In genomic region chr17:4978720-4979119, GRCh38 we compare ENCODE assay signal across 18 cellular contexts. TPM values are rescaled to one million over a fixed set of nuclear protein-coding genes. Genes with fewer than 3 reads are reported as not detected.
DNase-seq lines count a peak whose midpoint lies in the region; ATAC-seq and TF ChIP-seq lines count a peak whose summit lies in the region.
"Had no signal": no experiment of that assay in that cellular context is flagged by ENCODE, and none has a peak within 500 bp of the region (broad histone marks: within the 10 kb centered on the region; RNA-seq: fewer than 3 reads in every experiment).

No MANE protein-coding gene starts in this region.

- H3K79me2 ChIP-seq in OCI-LY1 (ENCODE audit: insufficient read depth, low read length): no peaks in the 10 kb centered on the region

- no peaks in the 10 kb centered on the region for H4K20me1 ChIP-seq in OCI-LY1 (ENCODE audit: insufficient read depth, low read length)

- H3K27ac Mint-ChIP-seq in IgD-negative memory B cell: peak overlapping the region; percentile 7 to 76 (median 57)
- H3K27ac Mint-ChIP-seq in stimulated activated memory B cell treated with anti-CD40 and anti-IgM and Interleukin-4, amounts not matched to agents 10 μg/mL and 1 μg/mL and 100 μg/mL, for 72 hours: peak overlapping the region; percentile 77
- H3K27ac Mint-ChIP-seq in nephron progenitor cell: no peak overlapping the region

- H3K4me3 Mint-ChIP-seq in IgD-negative memory B cell: peak overlapping the region in 3 of 4 donors; percentile 5 to 71 (median 71)
- no peak overlapping the region for H3K4me3 Mint-ChIP-seq in stimulated activated memory B cell treated with anti-CD40 and anti-IgM and Interleukin-4, amounts not matched to agents 10 μg/mL and 1 μg/mL and 100 μg/mL, for 72 hours
- no peak overlapping the region for H3K4me3 Mint-ChIP-seq in nephron progenitor cell

- no peak overlapping the region for H3K4me2 ChIP-seq in OCI-LY1 (ENCODE audit: low read length)
- H3K4me2 ChIP-seq: SK-N-SH had no signal

- no peak overlapping the region for H3K4me3 ChIP-seq in OCI-LY1 (ENCODE audit: low read depth, low read length, poor library complexity, severe bottlenecking)
- H3K4me3 ChIP-seq in MG63: no peak overlapping the region
- H3K4me3 ChIP-seq: right atrium auricular region, thyroid gland had no signal

- H3K9me3 Mint-ChIP-seq in IgD-negative memory B cell (no peaks in the 10 kb centered on the region), nephron progenitor cell (no peaks in the 10 kb centered on the region)
- H3K9me3 Mint-ChIP-seq in stimulated activated memory B cell treated with anti-CD40 and anti-IgM and Interleukin-4, amounts not matched to agents 10 μg/mL and 1 μg/mL and 100 μg/mL, for 72 hours: no peaks in the 10 kb centered on the region

- TF ChIP-seq CTCF in OCI-LY1 (IDR thresholded peaks at IDR 0.05; ENCODE audit: low read length) (no peak), nephron progenitor cell (IDR thresholded peaks at IDR 0.05) (no peak)

- H3K36me3 Mint-ChIP-seq in IgD-negative memory B cell (peaks cover 8% of the 10 kb centered on the region), nephron progenitor cell (ENCODE audit: low read depth) (peaks cover 28% of the 10 kb centered on the region)
- H3K36me3 Mint-ChIP-seq in stimulated activated memory B cell treated with anti-CD40 and anti-IgM and Interleukin-4, amounts not matched to agents 10 μg/mL and 1 μg/mL and 100 μg/mL, for 72 hours: peaks cover 65% of the 10 kb centered on the region

- H3K9me2 ChIP-seq in OCI-LY1 (ENCODE audit: low read depth, low read length): no peaks in the 10 kb centered on the region
- H3K9me2 ChIP-seq: SK-N-SH had no signal

- H3K27me3 ChIP-seq in OCI-LY1 (ENCODE audit: insufficient read depth, low read length): no peaks in the 10 kb centered on the region
- H3K27me3 ChIP-seq in MG63: no peaks in the 10 kb centered on the region
- H3K27me3 ChIP-seq: right atrium auricular region, thyroid gland had no signal

- ATAC-seq in stimulated activated memory B cell treated with anti-CD40 and anti-IgM and Interleukin-4, amounts not matched to agents 10 μg/mL and 1 μg/mL and 100 μg/mL, for 72 hours: no peak
- ATAC-seq in HG03460 (IDR thresholded peaks at IDR 0.05; ENCODE audit: unreplicated experiment): no peak

- H3K27ac ChIP-seq in OCI-LY1 (ENCODE audit: low read depth, low read length, poor library complexity, severe bottlenecking): peak overlapping the region; percentile 47
- H3K27ac ChIP-seq: right atrium auricular region, thyroid gland had no signal

- no peak overlapping the region for H2AFZ ChIP-seq in OCI-LY1 (ENCODE audit: low read length)

- peak; percentile 41 for DNase-seq in globus pallidus (ENCODE audit: low spot score)
- no peak for DNase-seq in MG63
- no peak for DNase-seq in nephron progenitor cell
- DNase-seq: activated gamma-delta T cell, amniotic stem cell, Caco-2, dermis blood vessel endothelial cell, NCI-H1436 treated with DMSO at 0.1 percent for 48 hours, NCI-H2171 treated with DMSO at 0.1 percent for 48 hours, NCI-H774, nucleus accumbens, SK-N-SH, thyroid gland had no signal

- H3K9me3 ChIP-seq in OCI-LY1 (ENCODE audit: low read length) (no peaks in the 10 kb centered on the region), MG63 (no peaks in the 10 kb centered on the region)
- H3K9me3 ChIP-seq: Caco-2, right atrium auricular region, SK-N-SH, thyroid gland had no signal

- H3K4me1 Mint-ChIP-seq in IgD-negative memory B cell (peaks cover 16 to 26% (median 19%) of the 10 kb centered on the region in 3 donors), nephron progenitor cell (peaks cover 17% of the 10 kb centered on the region)
- peaks cover 43% of the 10 kb centered on the region for H3K4me1 Mint-ChIP-seq in stimulated activated memory B cell treated with anti-CD40 and anti-IgM and Interleukin-4, amounts not matched to agents 10 μg/mL and 1 μg/mL and 100 μg/mL, for 72 hours

- no peak overlapping the region for H3K9ac ChIP-seq in OCI-LY1 (ENCODE audit: low read length)
- H3K9ac ChIP-seq: SK-N-SH had no signal

- peaks cover 7% of the 10 kb centered on the region for H3K4me1 ChIP-seq in OCI-LY1 (ENCODE audit: insufficient read depth, low read length, severe bottlenecking)
- H3K4me1 ChIP-seq: Caco-2, thyroid gland had no signal

- H3K36me3 ChIP-seq in OCI-LY1 (ENCODE audit: insufficient read depth, low read length) (peaks cover 58% of the 10 kb centered on the region), MG63 (peaks cover 4% of the 10 kb centered on the region; the same call in 1 of the 2 replicates)

- no peaks in the 10 kb centered on the region for H3K27me3 Mint-ChIP-seq in IgD-negative memory B cell
- no peaks in the 10 kb centered on the region for H3K27me3 Mint-ChIP-seq in stimulated activated memory B cell treated with anti-CD40 and anti-IgM and Interleukin-4, amounts not matched to agents 10 μg/mL and 1 μg/mL and 100 μg/mL, for 72 hours
- H3K27me3 Mint-ChIP-seq in nephron progenitor cell (ENCODE audit: low read depth, poor library complexity): peaks cover 3% of the 10 kb centered on the region

- H3F3A ChIP-seq in OCI-LY1 (ENCODE audit: insufficient read depth, low read length): no peaks in the 10 kb centered on the region

RNA-seq across cellular contexts. Expression of gene CAMTA2, which starts 8.8 kb away (rescaled TPM):
- polyA plus RNA-seq in IgD-negative memory B cell: 19.1 TPM
- 1.9 and 5.6 TPM in 2 replicates for total RNA-seq in MG63 (2014; rRNA removed; shearing (Covaris generic); ENCODE audit: low replicate concordance)

RNA-seq across cellular contexts. Expression of gene SPAG7, which starts 11.1 kb away (rescaled TPM):
- 97.1 TPM for polyA plus RNA-seq in IgD-negative memory B cell
- total RNA-seq in MG63 (2014; rRNA removed; shearing (Covaris generic); ENCODE audit: low replicate concordance): 32.2 and 88.3 TPM in 2 replicates

RNA-seq across cellular contexts. Expression of gene INCA1, which starts 18.6 kb away (rescaled TPM):
- polyA plus RNA-seq in IgD-negative memory B cell: 0.36 TPM
- total RNA-seq in MG63 (2014; rRNA removed; shearing (Covaris generic); ENCODE audit: low replicate concordance): not detected in 2 replicates

RNA-seq across cellular contexts. Expression of gene KIF1C, which starts 19.0 kb away (rescaled TPM):
- polyA plus RNA-seq in IgD-negative memory B cell: 15.0 TPM
- total RNA-seq in MG63 (2014; rRNA removed; shearing (Covaris generic); ENCODE audit: low replicate concordance): 19.1 and 58.1 TPM in 2 replicates

RNA-seq across cellular contexts. Expression of gene ENO3, which starts 27.8 kb away (rescaled TPM):
- polyA plus RNA-seq in IgD-negative memory B cell: 3.1 TPM
- total RNA-seq in MG63 (2014; rRNA removed; shearing (Covaris generic); ENCODE audit: low replicate concordance): 1.3 TPM in 1 of 2 replicates, not detected in the other

Comparison
In these comparisons a context has a peak if more than half of its experiments do, and no peak if none do; other contexts are left out.
1. H3K4me3 Mint-ChIP-seq: peak in IgD-negative memory B cell (3 of 4); none in stimulated activated memory B cell treated with anti-CD40 and anti-IgM and Interleukin-4, amounts not matched to agents 10 μg/mL and 1 μg/mL and 100 μg/mL, for 72 hours (single experiment) and nephron progenitor cell (single experiment).